1 cellular context compared by ENCODE assay signal in the genomic region with DNA sequence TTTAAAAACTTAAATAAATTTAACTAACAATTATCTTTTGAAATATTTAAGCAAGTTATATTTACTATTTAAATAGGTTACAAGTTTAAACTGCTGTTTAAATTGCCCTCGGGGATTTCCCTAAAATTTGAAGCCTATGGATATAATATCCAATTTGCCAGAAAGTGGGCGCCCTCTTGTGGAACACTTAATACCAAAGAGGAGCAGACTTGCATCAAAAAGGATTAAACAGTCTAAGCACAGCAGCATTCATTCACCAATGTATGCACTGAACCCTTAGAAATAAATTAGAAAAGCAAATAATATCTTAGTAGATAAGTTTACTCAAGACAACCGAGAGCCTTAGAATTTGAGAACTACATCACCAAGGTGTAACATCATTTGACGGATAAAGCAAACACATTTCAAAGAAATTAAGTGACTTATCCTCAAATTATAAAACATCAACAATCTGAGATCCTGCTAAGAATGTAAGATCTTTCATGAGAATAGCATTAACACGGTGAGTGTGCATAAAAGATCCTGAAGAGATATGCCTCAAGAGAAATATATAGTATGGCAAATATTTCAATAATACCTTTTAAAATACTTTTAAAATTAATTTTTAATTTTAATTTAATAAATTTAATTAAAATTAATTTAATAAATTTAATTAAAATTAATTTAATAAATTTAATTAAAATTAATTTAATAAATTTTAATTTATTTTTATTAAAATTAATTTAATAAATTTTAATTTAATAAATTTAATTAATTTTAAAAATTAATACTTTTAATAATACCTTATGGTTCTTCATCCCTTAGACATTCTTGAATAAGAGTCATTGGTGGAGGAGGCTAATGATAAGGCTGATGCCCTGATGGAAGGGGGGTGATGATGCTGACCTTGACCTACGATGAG.
A peak's percentile ranks its signal among the peaks of the same experiment; 100 is the strongest.
TF ChIP-seq lines count a peak whose summit lies in the region.

No MANE protein-coding gene starts in this region.

TF ChIP-seq in H1, 55 proteins besides CTCF, POLR2A, EP300 and RAD21:
- TF ChIP-seq, protein P1, sequence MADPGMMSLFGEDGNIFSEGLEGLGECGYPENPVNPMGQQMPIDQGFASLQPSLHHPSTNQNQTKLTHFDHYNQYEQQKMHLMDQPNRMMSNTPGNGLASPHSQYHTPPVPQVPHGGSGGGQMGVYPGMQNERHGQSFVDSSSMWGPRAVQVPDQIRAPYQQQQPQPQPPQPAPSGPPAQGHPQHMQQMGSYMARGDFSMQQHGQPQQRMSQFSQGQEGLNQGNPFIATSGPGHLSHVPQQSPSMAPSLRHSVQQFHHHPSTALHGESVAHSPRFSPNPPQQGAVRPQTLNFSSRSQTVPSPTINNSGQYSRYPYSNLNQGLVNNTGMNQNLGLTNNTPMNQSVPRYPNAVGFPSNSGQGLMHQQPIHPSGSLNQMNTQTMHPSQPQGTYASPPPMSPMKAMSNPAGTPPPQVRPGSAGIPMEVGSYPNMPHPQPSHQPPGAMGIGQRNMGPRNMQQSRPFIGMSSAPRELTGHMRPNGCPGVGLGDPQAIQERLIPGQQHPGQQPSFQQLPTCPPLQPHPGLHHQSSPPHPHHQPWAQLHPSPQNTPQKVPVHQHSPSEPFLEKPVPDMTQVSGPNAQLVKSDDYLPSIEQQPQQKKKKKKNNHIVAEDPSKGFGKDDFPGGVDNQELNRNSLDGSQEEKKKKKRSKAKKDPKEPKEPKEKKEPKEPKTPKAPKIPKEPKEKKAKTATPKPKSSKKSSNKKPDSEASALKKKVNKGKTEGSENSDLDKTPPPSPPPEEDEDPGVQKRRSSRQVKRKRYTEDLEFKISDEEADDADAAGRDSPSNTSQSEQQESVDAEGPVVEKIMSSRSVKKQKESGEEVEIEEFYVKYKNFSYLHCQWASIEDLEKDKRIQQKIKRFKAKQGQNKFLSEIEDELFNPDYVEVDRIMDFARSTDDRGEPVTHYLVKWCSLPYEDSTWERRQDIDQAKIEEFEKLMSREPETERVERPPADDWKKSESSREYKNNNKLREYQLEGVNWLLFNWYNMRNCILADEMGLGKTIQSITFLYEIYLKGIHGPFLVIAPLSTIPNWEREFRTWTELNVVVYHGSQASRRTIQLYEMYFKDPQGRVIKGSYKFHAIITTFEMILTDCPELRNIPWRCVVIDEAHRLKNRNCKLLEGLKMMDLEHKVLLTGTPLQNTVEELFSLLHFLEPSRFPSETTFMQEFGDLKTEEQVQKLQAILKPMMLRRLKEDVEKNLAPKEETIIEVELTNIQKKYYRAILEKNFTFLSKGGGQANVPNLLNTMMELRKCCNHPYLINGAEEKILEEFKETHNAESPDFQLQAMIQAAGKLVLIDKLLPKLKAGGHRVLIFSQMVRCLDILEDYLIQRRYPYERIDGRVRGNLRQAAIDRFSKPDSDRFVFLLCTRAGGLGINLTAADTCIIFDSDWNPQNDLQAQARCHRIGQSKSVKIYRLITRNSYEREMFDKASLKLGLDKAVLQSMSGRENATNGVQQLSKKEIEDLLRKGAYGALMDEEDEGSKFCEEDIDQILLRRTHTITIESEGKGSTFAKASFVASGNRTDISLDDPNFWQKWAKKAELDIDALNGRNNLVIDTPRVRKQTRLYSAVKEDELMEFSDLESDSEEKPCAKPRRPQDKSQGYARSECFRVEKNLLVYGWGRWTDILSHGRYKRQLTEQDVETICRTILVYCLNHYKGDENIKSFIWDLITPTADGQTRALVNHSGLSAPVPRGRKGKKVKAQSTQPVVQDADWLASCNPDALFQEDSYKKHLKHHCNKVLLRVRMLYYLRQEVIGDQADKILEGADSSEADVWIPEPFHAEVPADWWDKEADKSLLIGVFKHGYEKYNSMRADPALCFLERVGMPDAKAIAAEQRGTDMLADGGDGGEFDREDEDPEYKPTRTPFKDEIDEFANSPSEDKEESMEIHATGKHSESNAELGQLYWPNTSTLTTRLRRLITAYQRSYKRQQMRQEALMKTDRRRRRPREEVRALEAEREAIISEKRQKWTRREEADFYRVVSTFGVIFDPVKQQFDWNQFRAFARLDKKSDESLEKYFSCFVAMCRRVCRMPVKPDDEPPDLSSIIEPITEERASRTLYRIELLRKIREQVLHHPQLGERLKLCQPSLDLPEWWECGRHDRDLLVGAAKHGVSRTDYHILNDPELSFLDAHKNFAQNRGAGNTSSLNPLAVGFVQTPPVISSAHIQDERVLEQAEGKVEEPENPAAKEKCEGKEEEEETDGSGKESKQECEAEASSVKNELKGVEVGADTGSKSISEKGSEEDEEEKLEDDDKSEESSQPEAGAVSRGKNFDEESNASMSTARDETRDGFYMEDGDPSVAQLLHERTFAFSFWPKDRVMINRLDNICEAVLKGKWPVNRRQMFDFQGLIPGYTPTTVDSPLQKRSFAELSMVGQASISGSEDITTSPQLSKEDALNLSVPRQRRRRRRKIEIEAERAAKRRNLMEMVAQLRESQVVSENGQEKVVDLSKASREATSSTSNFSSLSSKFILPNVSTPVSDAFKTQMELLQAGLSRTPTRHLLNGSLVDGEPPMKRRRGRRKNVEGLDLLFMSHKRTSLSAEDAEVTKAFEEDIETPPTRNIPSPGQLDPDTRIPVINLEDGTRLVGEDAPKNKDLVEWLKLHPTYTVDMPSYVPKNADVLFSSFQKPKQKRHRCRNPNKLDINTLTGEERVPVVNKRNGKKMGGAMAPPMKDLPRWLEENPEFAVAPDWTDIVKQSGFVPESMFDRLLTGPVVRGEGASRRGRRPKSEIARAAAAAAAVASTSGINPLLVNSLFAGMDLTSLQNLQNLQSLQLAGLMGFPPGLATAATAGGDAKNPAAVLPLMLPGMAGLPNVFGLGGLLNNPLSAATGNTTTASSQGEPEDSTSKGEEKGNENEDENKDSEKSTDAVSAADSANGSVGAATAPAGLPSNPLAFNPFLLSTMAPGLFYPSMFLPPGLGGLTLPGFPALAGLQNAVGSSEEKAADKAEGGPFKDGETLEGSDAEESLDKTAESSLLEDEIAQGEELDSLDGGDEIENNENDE (IDR thresholded peaks at IDR 0.05; ENCODE audit: insufficient replicate concordance, low read length), result peak; percentile 40
- TF ChIP-seq, protein P2, sequence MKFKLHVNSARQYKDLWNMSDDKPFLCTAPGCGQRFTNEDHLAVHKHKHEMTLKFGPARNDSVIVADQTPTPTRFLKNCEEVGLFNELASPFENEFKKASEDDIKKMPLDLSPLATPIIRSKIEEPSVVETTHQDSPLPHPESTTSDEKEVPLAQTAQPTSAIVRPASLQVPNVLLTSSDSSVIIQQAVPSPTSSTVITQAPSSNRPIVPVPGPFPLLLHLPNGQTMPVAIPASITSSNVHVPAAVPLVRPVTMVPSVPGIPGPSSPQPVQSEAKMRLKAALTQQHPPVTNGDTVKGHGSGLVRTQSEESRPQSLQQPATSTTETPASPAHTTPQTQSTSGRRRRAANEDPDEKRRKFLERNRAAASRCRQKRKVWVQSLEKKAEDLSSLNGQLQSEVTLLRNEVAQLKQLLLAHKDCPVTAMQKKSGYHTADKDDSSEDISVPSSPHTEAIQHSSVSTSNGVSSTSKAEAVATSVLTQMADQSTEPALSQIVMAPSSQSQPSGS (IDR thresholded peaks at IDR 0.05; ENCODE audit: low read length), result no peak
